ENCODE assay signal across 9 cellular contexts in the genomic region with DNA sequence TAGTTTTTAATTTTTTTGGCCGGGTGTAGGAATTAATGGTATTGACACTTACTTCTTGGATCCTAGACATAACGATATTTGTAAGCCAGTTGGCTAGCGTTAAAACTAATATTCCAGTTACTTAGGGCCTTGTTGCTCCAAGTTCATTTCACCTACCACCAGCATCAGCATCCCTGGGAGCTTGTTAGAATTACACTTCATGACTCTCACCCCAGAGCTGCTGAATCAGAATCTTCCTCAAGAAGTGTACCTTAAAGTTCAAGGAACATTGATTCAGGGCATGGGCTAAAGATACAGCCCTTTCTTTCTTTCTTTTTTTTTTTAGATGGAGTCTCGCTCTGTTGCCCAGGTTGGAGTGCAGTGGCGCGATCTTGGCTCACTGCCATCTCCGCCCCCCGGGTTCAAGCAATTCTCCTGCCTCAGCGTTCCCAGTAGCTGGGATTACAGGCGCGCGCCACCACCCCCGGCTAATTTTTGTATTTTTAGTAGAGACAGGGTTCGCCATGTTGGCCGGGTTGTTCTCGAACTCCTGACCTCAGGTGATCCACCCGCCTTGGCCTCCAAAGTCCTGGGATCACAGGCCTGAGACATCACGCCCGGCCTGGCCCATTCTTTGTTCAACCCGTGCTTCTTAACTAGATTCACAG. TPM values are rescaled to one million over a fixed set of nuclear protein-coding genes. Genes with fewer than 3 reads are reported as not detected.
DNase-seq lines count a peak whose midpoint lies in the region; ATAC-seq, FAIRE-seq and TF ChIP-seq lines count a peak whose summit lies in the region.
"Had no signal": no experiment of that assay in that cellular context is flagged by ENCODE, and none has a peak within 500 bp of the region (broad histone marks: within the 10 kb centered on the region; RNA-seq: fewer than 3 reads in every experiment).

No MANE protein-coding gene starts in this region.

- peak overlapping the region; percentile 96 for H3K27ac Mint-ChIP-seq in T-helper 1 cell treated with Interleukin-12 subunit alpha and Interleukin-12 subunit beta and Interleukin-4 antibody, amounts not matched to agents 30 μg/mL and 1 μg/mL, for 36 hours

- no peaks in the 10 kb centered on the region for H3K27me3 Mint-ChIP-seq in T-helper 1 cell treated with Interleukin-12 subunit alpha and Interleukin-12 subunit beta and Interleukin-4 antibody, amounts not matched to agents 30 μg/mL and 1 μg/mL, for 36 hours (ENCODE audit: low read depth)

- no peak overlapping the region for H2BK12ac ChIP-seq in H1 (ENCODE audit: low read depth, low read length)

- POLR2A ChIA-PET in H1 (lab: Charles Lee; ENCODE audit: partially characterized antibody), result interaction anchor here (0.5 kb wide), 1 partner anchor 33 kb away, joined by 3 read pairs; no protein-coding TSS in a partner anchor

- FAIRE-seq in H1 (lab: Jason Lieb, UNC), result no peak

- no peaks in the 10 kb centered on the region for H3K4me1 ChIP-seq in NT2/D1 (ENCODE audit: insufficient read depth, insufficient read length)
- H3K4me1 ChIP-seq in H1 (replicated peaks in 1 of 4; ENCODE audit: control insufficient read depth in 3 of 4, insufficient read depth in 4 of 4, low read length in 3 of 4), result no peaks in the 10 kb centered on the region
- H3K4me1 ChIP-seq in osteoblast (ENCODE audit: insufficient read depth, low read length), result peaks cover 11% of the 10 kb centered on the region

- H4K20me1 ChIP-seq in H1 (replicated peaks in 1 of 2; ENCODE audit: control insufficient read depth in 1 of 2, insufficient read depth in 2 of 2, low read length in 2 of 2), result no peaks in the 10 kb centered on the region
- H4K20me1 ChIP-seq in osteoblast (ENCODE audit: insufficient read depth, low read length), result no peaks in the 10 kb centered on the region

- H4K8ac ChIP-seq in H1 (ENCODE audit: extremely low read depth, insufficient read depth, low read length), result no peak overlapping the region

- H3K18ac ChIP-seq in H1 (ENCODE audit: extremely low read depth, low read length), result no peak overlapping the region

- no peak for TF ChIP-seq RAD21 in H1 (IDR thresholded peaks at IDR 0.05 in 1 of 2, conservative IDR thresholded peaks at IDR 0.05 in 1 of 2; ENCODE audit: low read depth in 2 of 2, low read length in 2 of 2)

- peak overlapping the region; percentile 85 for H3K4me3 Mint-ChIP-seq in T-helper 1 cell treated with Interleukin-12 subunit alpha and Interleukin-12 subunit beta and Interleukin-4 antibody, amounts not matched to agents 30 μg/mL and 1 μg/mL, for 36 hours

- peak overlapping the region; percentile 62 for H3K4me3 ChIP-seq in NT2/D1 (ENCODE audit: insufficient read length, low read depth)
- H3K4me3 ChIP-seq in H1 (ENCODE audit: extremely low read depth in 1 of 4, insufficient read depth in 2 of 4, low read depth in 3 of 4, low read length in 4 of 4), result peak overlapping the region in 1 of 4 experiments; percentile 81; a peak in 2 of 8 replicates
- H3K4me3 ChIP-seq in osteoblast (ENCODE audit: insufficient read depth, low read length), result no peak overlapping the region

- H3K36me3 ChIP-seq in NT2/D1 (ENCODE audit: insufficient read depth, insufficient read length, low read length) (peaks cover 10% of the 10 kb centered on the region), H1 (ENCODE audit: control insufficient read depth in 2 of 4, insufficient read depth in 4 of 4, low read length in 3 of 4) (peaks cover 0 to 2% (median 0%) of the 10 kb centered on the region in 4 experiments; a peak in 1 of 8 replicates), osteoblast (ENCODE audit: insufficient read depth, low read length) (no peaks in the 10 kb centered on the region)

- no peak overlapping the region for H3K56ac ChIP-seq in H1 (replicated peaks; ENCODE audit: insufficient read length, low read depth, low read length)

- H2BK5ac ChIP-seq in H1 (ENCODE audit: low read depth, low read length), result no peak overlapping the region

- H3K4me2 ChIP-seq in H1 (ENCODE audit: insufficient read depth in 1 of 2, low read depth in 2 of 2, low read length in 2 of 2) (peak overlapping the region; percentile 88 to 97), osteoblast (ENCODE audit: insufficient read depth, low read length) (peak overlapping the region; percentile 96)

- H2AK5ac ChIP-seq in H1 (ENCODE audit: low read depth, low read length), result no peak overlapping the region; the same call in 1 of the 2 replicates

- H3K4me1 Mint-ChIP-seq in T-helper 1 cell treated with Interleukin-12 subunit alpha and Interleukin-12 subunit beta and Interleukin-4 antibody, amounts not matched to agents 30 μg/mL and 1 μg/mL, for 36 hours (ENCODE audit: low read depth), result peaks cover 27% of the 10 kb centered on the region

- TF ChIP-seq CTCF in H1 (IDR thresholded peaks at IDR 0.05; ENCODE audit: control extremely low read depth in 1 of 3, insufficient read depth in 1 of 3, low read depth in 1 of 3, low read length in 3 of 3), result no peak
- TF ChIP-seq CTCF in osteoblast (IDR thresholded peaks at IDR 0.05; ENCODE audit: extremely low read depth, low read depth, low read length), result no peak

- H3K79me2 ChIP-seq in H1 (ENCODE audit: control insufficient read depth in 1 of 2, insufficient read depth in 2 of 2, low read length in 2 of 2) (peaks cover 0 to 51% of the 10 kb centered on the region in 2 experiments; a peak in 2 of 4 replicates), osteoblast (ENCODE audit: insufficient read depth, low read length) (peaks cover 38% of the 10 kb centered on the region)

- DNase-seq in T-helper 1 cell, result no peak
- DNase-seq in NT2/D1 (ENCODE audit: low read depth, low spot score), result no peak
- no peak for DNase-seq in H1 (ENCODE audit: low read depth in 1 of 2, low spot score in 2 of 2)
- DNase-seq in osteoblast (ENCODE audit: insufficient read length, low spot score, missing footprints), result no peak
- DNase-seq in AG08395 (ENCODE audit: low spot score), result no peak
- no peak for DNase-seq in retina
- DNase-seq: activated CD4-positive, alpha-beta T cell treated with anti-CD3 and anti-CD28 coated beads, Interleukin-2, amount 50 U/mL, for 4 hours had no signal

- H3K14ac ChIP-seq in H1 (ENCODE audit: insufficient read length), result no peak overlapping the region

- H3K9me3 Mint-ChIP-seq in T-helper 1 cell treated with Interleukin-12 subunit alpha and Interleukin-12 subunit beta and Interleukin-4 antibody, amounts not matched to agents 30 μg/mL and 1 μg/mL, for 36 hours, result no peaks in the 10 kb centered on the region

- H3K23me2 ChIP-seq in H1 (ENCODE audit: low read depth, low read length), result peaks cover 10% of the 10 kb centered on the region

- H3K23ac ChIP-seq in H1 (ENCODE audit: insufficient read length), result no peak overlapping the region

- no peak for ATAC-seq in GM21423 (IDR thresholded peaks at IDR 0.05; ENCODE audit: unreplicated experiment)

- H3K36me3 Mint-ChIP-seq in T-helper 1 cell treated with Interleukin-12 subunit alpha and Interleukin-12 subunit beta and Interleukin-4 antibody, amounts not matched to agents 30 μg/mL and 1 μg/mL, for 36 hours (ENCODE audit: low read depth), result no peaks in the 10 kb centered on the region

- H2BK120ac ChIP-seq in H1 (replicated peaks; ENCODE audit: low read depth, low read length), result no peak overlapping the region

- CTCF ChIA-PET in H1 (lab: Charles Lee; ENCODE audit: partially characterized antibody), result interaction anchor here (0.5 to 1.3 kb wide), 4 partner anchors 12 to 231 kb away, joined by 3 to 4 read pairs (median 4); no protein-coding TSS in a partner anchor

- H3K27me3 ChIP-seq in NT2/D1 (ENCODE audit: insufficient read depth, insufficient read length), result no peaks in the 10 kb centered on the region
- H3K27me3 ChIP-seq in H1 (replicated peaks in 1 of 4; ENCODE audit: control insufficient read depth in 3 of 4, extremely low read depth in 1 of 4, insufficient read depth in 3 of 4, low read length in 3 of 4), result no peaks in the 10 kb centered on the region
- H3K27me3 ChIP-seq in osteoblast (ENCODE audit: insufficient read depth, low read length), result no peaks in the 10 kb centered on the region

- 94% methylated on average over 19 of the region's 20 CpGs; no CpG with 5 or more reads in 1 of the 2 experiments for WGBS in H1 (ENCODE audit: extremely low coverage in 1 of 2, insufficient coverage in 1 of 2, insufficient read length in 1 of 2, insufficient replicate concordance in 2 of 2, low coverage in 1 of 2, low lambda C conversion rate in 2 of 2, missing lambda C conversion rate in 1 of 2), 2 experiments

- H3K4ac ChIP-seq in H1 (replicated peaks; ENCODE audit: insufficient read length, low read depth, low read length), result no peak overlapping the region

- H3K9ac ChIP-seq in NT2/D1 (ENCODE audit: insufficient read length, low read depth) (no peak overlapping the region), H1 (replicated peaks in 1 of 4; ENCODE audit: extremely low read depth in 1 of 4, low read depth in 3 of 4, low read length in 3 of 4) (no peak overlapping the region; a peak in 1 of 7 replicates)

- H3K9me3 ChIP-seq in NT2/D1 (ENCODE audit: insufficient read depth, low read length) (no peaks in the 10 kb centered on the region), H1 (ENCODE audit: insufficient read depth in 2 of 2, low read depth in 1 of 2, low read length in 1 of 2) (no peaks in the 10 kb centered on the region), osteoblast (ENCODE audit: low read depth, low read length) (no peaks in the 10 kb centered on the region)

- H2AFZ ChIP-seq in H1 (ENCODE audit: low read length), result no peak overlapping the region
- H2AFZ ChIP-seq in osteoblast (ENCODE audit: low read length), result no peak overlapping the region

- peaks cover 8% of the 10 kb centered on the region; the same call in 1 of the 2 replicates for H3K79me1 ChIP-seq in H1 (ENCODE audit: low read depth, low read length)

- H3K27ac ChIP-seq in H1 (ENCODE audit: low read depth, low read length) (no peak overlapping the region), osteoblast (ENCODE audit: low read depth, low read length) (no peak overlapping the region)

- no peak overlapping the region for H4K91ac ChIP-seq in H1 (replicated peaks; ENCODE audit: insufficient read length, low read length)

- H2BK15ac ChIP-seq in H1 (ENCODE audit: low read length), result no peak overlapping the region

- no peak for TF ChIP-seq EP300 in H1 (IDR thresholded peaks at IDR 0.05; ENCODE audit: borderline replicate concordance in 1 of 2, low read depth in 2 of 2, low read length in 2 of 2)

- TF ChIP-seq POLR2A in H1 (IDR thresholded peaks at IDR 0.05; ENCODE audit: control extremely low read depth in 1 of 2, low read depth in 2 of 2, low read length in 2 of 2), result no peak

- no peak overlapping the region for H2BK20ac ChIP-seq in H1 (ENCODE audit: low read length)

- H4K5ac ChIP-seq in H1 (ENCODE audit: insufficient read length, low read depth, low read length), result no peak overlapping the region

RNA-seq across cellular contexts. Expression of a gene that starts 1.1 kb away (rescaled TPM):
- 8.7 and 9.4 TPM in 2 replicates for total RNA-seq in H1 (2021; fragmentation: NEBNext Ultra II Directional; extraction: Animal tissue kit (Norgen Biotek cat#: 25700))
- 1.7 and 2.4 TPM in 2 replicates for polyA plus RNA-seq in H1 (2011; rRNA removed)
- polyA plus RNA-seq in H1 (2011; cell fraction: cytosol; rRNA removed), result 2.3 TPM
- 4.1 TPM for polyA plus RNA-seq in H1 (2011; cell fraction: nucleus; rRNA removed)
- 2.6 to 4.5 TPM (median 2.8 TPM) in 4 replicates for polyA plus RNA-seq in H1 (2012, experiment 1 of 2)
- polyA plus RNA-seq in H1 (2012, experiment 2 of 2), result 0.31 TPM
- 3.5 TPM for polyA plus RNA-seq in H1 (2013, experiment 1 of 2)
- 3.6 TPM for polyA plus RNA-seq in H1 (2013, experiment 2 of 2)
- 11.9 and 12.4 TPM in 2 replicates for polyA minus RNA-seq in H1 (2011; rRNA and poly(A)+ RNA removed)
- polyA minus RNA-seq in H1 (2011; cell fraction: cytosol; rRNA and poly(A)+ RNA removed), result 6.4 TPM
- polyA minus RNA-seq in H1 (2011; cell fraction: nucleus; rRNA and poly(A)+ RNA removed), result 9.1 TPM
- 4.0 and 4.7 TPM in 2 replicates for total RNA-seq in osteoblast

RNA-seq across cellular contexts. Expression of a gene that starts 2.2 kb away (rescaled TPM):
- 21.7 and 24.8 TPM in 2 replicates for total RNA-seq in H1 (2021; fragmentation: NEBNext Ultra II Directional; extraction: Animal tissue kit (Norgen Biotek cat#: 25700))
- 8.3 and 15.9 TPM in 2 replicates for polyA plus RNA-seq in H1 (2011; rRNA removed)
- 14.9 TPM for polyA plus RNA-seq in H1 (2011; cell fraction: cytosol; rRNA removed)
- 7.0 TPM for polyA plus RNA-seq in H1 (2011; cell fraction: nucleus; rRNA removed)
- 15.4 to 22.0 TPM (median 17.2 TPM) in 4 replicates for polyA plus RNA-seq in H1 (2012, experiment 1 of 2)
- 2.2 TPM for polyA plus RNA-seq in H1 (2012, experiment 2 of 2)
- 14.7 TPM for polyA plus RNA-seq in H1 (2013, experiment 1 of 2)
- polyA plus RNA-seq in H1 (2013, experiment 2 of 2), result 16.0 TPM
- polyA minus RNA-seq in H1 (2011; rRNA and poly(A)+ RNA removed), result 22.1 and 22.3 TPM in 2 replicates
- 10.3 TPM for polyA minus RNA-seq in H1 (2011; cell fraction: cytosol; rRNA and poly(A)+ RNA removed)
- polyA minus RNA-seq in H1 (2011; cell fraction: nucleus; rRNA and poly(A)+ RNA removed), result 9.2 TPM
- 7.6 and 8.8 TPM in 2 replicates for total RNA-seq in osteoblast
